Comparison of ENCODE assay signal across 8 cellular contexts in genomic region chr3:63228677-63229076, GRCh38. TPM values are rescaled to one million over a fixed set of nuclear protein-coding genes. Genes with fewer than 3 reads are reported as not detected.
DNase-seq lines count a peak whose midpoint lies in the region; ATAC-seq, FAIRE-seq and TF ChIP-seq lines count a peak whose summit lies in the region.

No MANE protein-coding gene starts in this region.

- H3K9me3 Mint-ChIP-seq in activated CD4-positive, alpha-beta memory T cell treated with anti-CD3 and anti-CD28 coated beads, Interleukin-2, amount 10 ng/mL, durations not matched to agents 7 days and 5 days, result no peaks in the 10 kb centered on the region

- H3K4me3 ChIP-seq in left lung (no peak overlapping the region), ovary (no peak overlapping the region)

- H3K9me3 ChIP-seq in left lung, result no peaks in the 10 kb centered on the region
- no peaks in the 10 kb centered on the region for H3K9me3 ChIP-seq in ovary

- TF ChIP-seq EP300 in ovary (IDR thresholded peaks at IDR 0.05), result no peak

- no peaks in the 10 kb centered on the region for H3K36me3 Mint-ChIP-seq in activated CD4-positive, alpha-beta memory T cell treated with anti-CD3 and anti-CD28 coated beads, Interleukin-2, amount 10 ng/mL, durations not matched to agents 7 days and 5 days (ENCODE audit: low read depth)

- H3K4me3 Mint-ChIP-seq in activated CD4-positive, alpha-beta memory T cell treated with anti-CD3 and anti-CD28 coated beads, Interleukin-2, amount 10 ng/mL, durations not matched to agents 7 days and 5 days, result no peak overlapping the region

- H3K4me1 Mint-ChIP-seq in activated CD4-positive, alpha-beta memory T cell treated with anti-CD3 and anti-CD28 coated beads, Interleukin-2, amount 10 ng/mL, durations not matched to agents 7 days and 5 days, result no peaks in the 10 kb centered on the region

- ATAC-seq in HG02870 (IDR thresholded peaks at IDR 0.05; ENCODE audit: unreplicated experiment), result peak; percentile 75
- peak; percentile 83 for ATAC-seq in left lung

- WGBS in ovary, 3 donors, result 5 to 10% (median 9%) methylated on average over 6 of the region's 6 CpGs

- CTCF ChIA-PET in activated CD4-positive, alpha-beta memory T cell treated with anti-CD3 and anti-CD28 coated beads, Interleukin-2, amount 10 ng/mL, durations not matched to agents 7 days and 5 days (lab: Charles Lee), result interaction anchor here (1.1 kb wide), 1 partner anchor 606 kb away, joined by 4 read pairs; no protein-coding TSS in a partner anchor

- H3K36me3 ChIP-seq in left lung, result no peaks in the 10 kb centered on the region
- no peaks in the 10 kb centered on the region for H3K36me3 ChIP-seq in ovary

- POLR2A ChIA-PET in activated CD4-positive, alpha-beta memory T cell treated with anti-CD3 and anti-CD28 coated beads, Interleukin-2, amount 10 ng/mL, durations not matched to agents 7 days and 5 days (lab: Charles Lee), result no interaction called here

- TF ChIP-seq POLR2A in ovary (IDR thresholded peaks at IDR 0.05), result no peak

- H3K27me3 ChIP-seq in left lung (no peaks in the 10 kb centered on the region), ovary (no peaks in the 10 kb centered on the region)

- H3K27ac ChIP-seq in left lung, result no peak overlapping the region
- H3K27ac ChIP-seq in ovary, result no peak overlapping the region

- no peak overlapping the region for H3K27ac Mint-ChIP-seq in activated CD4-positive, alpha-beta memory T cell treated with anti-CD3 and anti-CD28 coated beads, Interleukin-2, amount 10 ng/mL, durations not matched to agents 7 days and 5 days

- DNase-seq in NCI-H2171 treated with DMSO at 0.1 percent for 48 hours (lab: John Stamatoyannopoulos, UW) (peak; percentile 72), T47D (ENCODE audit: low read depth in 1 of 2, low spot score in 1 of 2) (peak; percentile 1 to 64), left lung (no peak), ovary (no peak)
- DNase-seq in activated CD4-positive, alpha-beta memory T cell treated with anti-CD3 and anti-CD28 coated beads, Interleukin-2, amount 10 ng/mL, durations not matched to agents 7 days and 5 days, result no peak

- TF ChIP-seq CTCF in GM12872 (IDR thresholded peaks at IDR 0.05; ENCODE audit: insufficient read depth, low read depth, low read length) (peak; percentile 45; the same call in 1 of the 3 replicates), left lung (IDR thresholded peaks at IDR 0.05) (peak in 1 of 2 donors; percentile 39), ovary (IDR thresholded peaks at IDR 0.05) (no peak)

- H3K27me3 Mint-ChIP-seq in activated CD4-positive, alpha-beta memory T cell treated with anti-CD3 and anti-CD28 coated beads, Interleukin-2, amount 10 ng/mL, durations not matched to agents 7 days and 5 days, result no peaks in the 10 kb centered on the region

- in situ Hi-C loops in T47D (cut with HindIII; ENCODE audit: low pct_unique_long_range_greater_than_20kb, low sequenced_read_pairs), result no loop called here

- peak; percentile 49 for FAIRE-seq in A204.1 (lab: Jason Lieb, UNC)

- intact Hi-C loops in left lung (cut with DNase I) (no loop called here), ovary (cut with DNase I) (no loop called here)

- H3K4me1 ChIP-seq in left lung (no peaks in the 10 kb centered on the region), ovary (ENCODE audit: insufficient read depth) (no peaks in the 10 kb centered on the region)

RNA-seq across cellular contexts. Expression of gene SYNPR, which starts 49.4 kb away (rescaled TPM):
- total RNA-seq in left lung (not detected), ovary (not detected)
- not detected for total RNA-seq in activated CD4-positive, alpha-beta memory T cell treated with anti-CD3 and anti-CD28 coated beads, Interleukin-2, amount 10 ng/mL, durations not matched to agents 7 days and 5 days
- not detected for polyA plus RNA-seq in ovary

Comparison
In these comparisons a context has a peak if more than half of its experiments do, and no peak if none do; other contexts are left out.
1. DNase-seq: peak in NCI-H2171 treated with DMSO at 0.1 percent for 48 hours (single experiment) and T47D (2 of 2); none in left lung (0 of 2), activated CD4-positive, alpha-beta memory T cell treated with anti-CD3 and anti-CD28 coated beads, Interleukin-2, amount 10 ng/mL, durations not matched to agents 7 days and 5 days (single experiment) and ovary (0 of 5).